In genomic region chr1:157505481-157506272, GRCh38 we compare ENCODE assay signal across 9 cellular contexts. TPM values are rescaled to one million over a fixed set of nuclear protein-coding genes. Genes with fewer than 3 reads are reported as not detected.
DNase-seq lines count a peak whose midpoint lies in the region; ATAC-seq and TF ChIP-seq lines count a peak whose summit lies in the region.
"Had no signal": no experiment of that assay in that cellular context is flagged by ENCODE, and none has a peak within 500 bp of the region (broad histone marks: within the 10 kb centered on the region; RNA-seq: fewer than 3 reads in every experiment).

No MANE protein-coding gene starts in this region.

- H3K27ac ChIP-seq in 22Rv1 (no peak overlapping the region), SU-DHL-6 (ENCODE audit: low read depth, low read length) (no peak overlapping the region)
- no peak overlapping the region for H3K27ac ChIP-seq in CD8-positive, alpha-beta memory T cell (ENCODE audit: low read depth, low read length)
- H3K27ac ChIP-seq: neutrophil had no signal

- H3K36me3 Mint-ChIP-seq in naive B cell, result no peaks in the 10 kb centered on the region
- no peaks in the 10 kb centered on the region for H3K36me3 Mint-ChIP-seq in CD8-positive, alpha-beta memory T cell

- POLR2A ChIA-PET in CD8-positive, alpha-beta memory T cell (lab: Charles Lee), result no interaction called here

- DNase-seq in ELR (ENCODE audit: low read depth) (peak; percentile 74), H4 (ENCODE audit: low spot score) (peak; percentile 55), naive B cell (peak; percentile 48)
- DNase-seq in CD8-positive, alpha-beta memory T cell, result no peak

- peak overlapping the region in 1 of 6 donors; percentile 38 for H3K27ac Mint-ChIP-seq in naive B cell
- no peak overlapping the region for H3K27ac Mint-ChIP-seq in CD8-positive, alpha-beta memory T cell

- no peaks in the 10 kb centered on the region for H3K27me3 ChIP-seq in SU-DHL-6 (ENCODE audit: low read length)
- H3K27me3 ChIP-seq in CD8-positive, alpha-beta memory T cell (ENCODE audit: insufficient read depth, low read length, poor library complexity, severe bottlenecking), result no peaks in the 10 kb centered on the region

- H3K9me2 ChIP-seq in SU-DHL-6 (replicated peaks; ENCODE audit: insufficient read depth, low read length), result no peaks in the 10 kb centered on the region

- H3K9me3 Mint-ChIP-seq in naive B cell, result no peaks in the 10 kb centered on the region
- H3K9me3 Mint-ChIP-seq in CD8-positive, alpha-beta memory T cell, result no peaks in the 10 kb centered on the region

- ATAC-seq in esophagus mucosa (peak; percentile 77), naive B cell (ENCODE audit: low read depth in 2 of 2) (peak; percentile 94 to 98)

- H3K27me3 Mint-ChIP-seq in naive B cell, result no peaks in the 10 kb centered on the region
- peaks cover 0 to 17% of the 10 kb centered on the region in 2 donors for H3K27me3 Mint-ChIP-seq in CD8-positive, alpha-beta memory T cell

- CTCF ChIA-PET in CD8-positive, alpha-beta memory T cell (lab: Charles Lee), result interaction anchor here (1.2 kb wide), 2 partner anchors 10 to 134 kb away, joined by 3 to 5 read pairs; no protein-coding TSS in a partner anchor

- H3K4me1 Mint-ChIP-seq in naive B cell, result peaks cover 26 to 31% (median 27%) of the 10 kb centered on the region in 3 donors
- H3K4me1 Mint-ChIP-seq in CD8-positive, alpha-beta memory T cell, result no peaks in the 10 kb centered on the region

- peak overlapping the region; percentile 39 for H3K4me2 ChIP-seq in SU-DHL-6 (ENCODE audit: low read depth, low read length, poor library complexity, severe bottlenecking)

- TF ChIP-seq CTCF in 22Rv1 (IDR thresholded peaks at IDR 0.05) (peak; percentile 97), LNCAP (IDR thresholded peaks at IDR 0.05) (peak; percentile 96), SU-DHL-6 (IDR thresholded peaks at IDR 0.05; ENCODE audit: insufficient read depth, low read length, poor library complexity, severe bottlenecking) (peak; percentile 86)

- H3K4me3 ChIP-seq in SU-DHL-6 (ENCODE audit: insufficient read depth, low read length, poor library complexity, severe bottlenecking), result no peak overlapping the region
- no peak overlapping the region for H3K4me3 ChIP-seq in CD8-positive, alpha-beta memory T cell (ENCODE audit: low read length)

- H3K79me2 ChIP-seq in SU-DHL-6 (ENCODE audit: insufficient read depth, low read length), result no peaks in the 10 kb centered on the region

- H3K36me3 ChIP-seq in SU-DHL-6 (ENCODE audit: low read length), result no peaks in the 10 kb centered on the region
- H3K36me3 ChIP-seq in CD8-positive, alpha-beta memory T cell (ENCODE audit: insufficient read depth, low read length), result no peaks in the 10 kb centered on the region
- H3K36me3 ChIP-seq: neutrophil had no signal

- H3F3A ChIP-seq in SU-DHL-6 (ENCODE audit: insufficient read depth), result peaks cover 8% of the 10 kb centered on the region; the same call in 1 of the 2 replicates

- H2AFZ ChIP-seq in SU-DHL-6 (ENCODE audit: low read depth, low read length, severe bottlenecking), result peak overlapping the region; percentile 88

- H3K9me3 ChIP-seq in SU-DHL-6 (ENCODE audit: insufficient read depth, low read length), result no peaks in the 10 kb centered on the region
- no peaks in the 10 kb centered on the region for H3K9me3 ChIP-seq in CD8-positive, alpha-beta memory T cell (ENCODE audit: low read length)
- H3K9me3 ChIP-seq: neutrophil had no signal

- H3K4me1 ChIP-seq in CD8-positive, alpha-beta memory T cell (ENCODE audit: insufficient read depth, low read length), result no peaks in the 10 kb centered on the region

- no peak overlapping the region for H3K9ac ChIP-seq in SU-DHL-6 (ENCODE audit: low read length)

- no peaks in the 10 kb centered on the region for H4K20me1 ChIP-seq in SU-DHL-6 (ENCODE audit: low read depth, low read length)

- no peak overlapping the region for H3K4me3 Mint-ChIP-seq in naive B cell
- H3K4me3 Mint-ChIP-seq in CD8-positive, alpha-beta memory T cell, result no peak overlapping the region

RNA-seq across cellular contexts. Expression of gene FCRL5, which starts 46.6 kb away (rescaled TPM):
- not detected in 2 replicates for total RNA-seq in H4 (2014; rRNA removed; shearing (Covaris generic))
- total RNA-seq in esophagus mucosa, result 0.72 TPM
- polyA plus RNA-seq in naive B cell (ENCODE audit: low read depth in 6 of 6), result 100 to 1,000 TPM in 2 of 6 donors, 10 to 100 TPM in 4; 31.3 to 138 (median 82.3) TPM
- total RNA-seq in CD8-positive, alpha-beta memory T cell, result not detected
- polyA plus RNA-seq in CD8-positive, alpha-beta memory T cell, result not detected

Comparison
In these comparisons a context has a peak if more than half of its experiments do, and no peak if none do; other contexts are left out.
1. DNase-seq: peak in ELR (single experiment), H4 (single experiment) and naive B cell (single experiment); none in CD8-positive, alpha-beta memory T cell (0 of 5).
2. Peak in every context shown above with its lines, with median percentiles within 50 percentile points of each other: CTCF ChIP-seq.